1 cellular context compared by ENCODE assay signal in the genomic region with DNA sequence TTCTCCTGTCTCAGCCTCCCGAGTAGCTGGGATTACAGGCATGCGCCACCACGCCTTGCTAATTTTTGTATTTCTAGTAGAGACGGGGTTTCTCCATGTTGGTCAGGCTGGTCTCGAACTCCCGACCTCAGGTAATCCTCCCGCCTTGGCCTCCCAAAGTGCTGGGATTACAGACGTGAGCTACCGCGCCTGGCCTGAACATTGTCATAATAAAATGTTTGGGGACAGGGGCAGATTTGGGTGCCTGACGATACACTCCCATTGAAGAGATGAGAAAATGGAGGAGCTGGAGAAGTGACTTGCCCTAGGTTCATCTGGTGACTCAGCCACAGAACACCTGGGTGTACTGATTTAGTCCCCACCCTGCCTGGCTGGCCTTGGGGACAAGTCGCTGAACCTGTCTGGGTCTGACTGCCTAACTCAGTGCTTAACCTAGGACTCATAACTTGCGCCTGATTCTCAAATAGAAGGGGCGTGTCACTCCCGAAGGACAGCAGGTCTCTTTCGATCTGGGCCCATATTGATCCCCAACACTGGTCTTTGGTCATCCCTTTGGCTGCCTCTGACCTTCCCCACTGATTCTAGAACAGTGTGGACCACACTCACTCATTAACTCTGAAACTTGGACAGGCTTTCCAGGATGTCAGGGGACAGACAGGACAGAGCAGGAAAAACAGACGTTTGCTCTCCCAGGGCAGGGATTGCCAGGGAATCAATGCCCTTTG.
A peak's percentile ranks its signal among the peaks of the same experiment; 100 is the strongest.
TF ChIP-seq lines count a peak whose summit lies in the region.

No MANE protein-coding gene starts in this region.

TF ChIP-seq in HepG2, 621 proteins besides CTCF, POLR2A, EP300 and RAD21 (continued from another document):
- TF ChIP-seq ZNF737 (CRISPR knock-in tag; IDR thresholded peaks at IDR 0.05; ENCODE audit: borderline replicate concordance) (0 out of 2 replicates have a peak, but pooled peaks have one; percentile 22), ZFAT (CRISPR knock-in tag; conservative IDR thresholded peaks at IDR 0.05) (no peak), JUNB (CRISPR knock-in tag; IDR thresholded peaks at IDR 0.05; ENCODE audit: borderline replicate concordance) (0 out of 2 replicates have a peak, but pooled peaks have one; percentile 18), ZMYM3 (CRISPR knock-in tag; IDR thresholded peaks at IDR 0.05) (peak; percentile 86), ZNF160 (CRISPR knock-in tag; IDR thresholded peaks at IDR 0.05) (no peak), ONECUT2 (CRISPR knock-in tag; IDR thresholded peaks at IDR 0.05) (peak; percentile 71; the same call in 1 of the 2 replicates), SMARCE1 (IDR thresholded peaks at IDR 0.05; ENCODE audit: borderline replicate concordance) (no peak), SRY (CRISPR knock-in tag; IDR thresholded peaks at IDR 0.05) (no peak), ZFP1 (CRISPR knock-in tag; IDR thresholded peaks at IDR 0.05) (no peak), ZNF263 (CRISPR knock-in tag; IDR thresholded peaks at IDR 0.05) (no peak), MBD4 (IDR thresholded peaks at IDR 0.05; ENCODE audit: borderline replicate concordance, low read length) (no peak), KAT7 (CRISPR knock-in tag; IDR thresholded peaks at IDR 0.05; ENCODE audit: borderline replicate concordance) (0 out of 2 replicates have a peak, but pooled peaks have one; percentile 5), ZNF138 (CRISPR knock-in tag; IDR thresholded peaks at IDR 0.05; ENCODE audit: low read depth) (no peak), ZBTB38 (CRISPR knock-in tag; IDR thresholded peaks at IDR 0.05) (no peak), SUZ12 (IDR thresholded peaks at IDR 0.05; ENCODE audit: low read depth, low read length) (no peak), PTBP1 (IDR thresholded peaks at IDR 0.05; ENCODE audit: low read depth, low read length, poor library complexity, severe bottlenecking) (no peak), HNRNPLL (IDR thresholded peaks at IDR 0.05; ENCODE audit: low read depth, low read length, poor library complexity, severe bottlenecking) (no peak), HHEX (CRISPR knock-in tag; IDR thresholded peaks at IDR 0.05) (no peak), ZNF713 (CRISPR knock-in tag; IDR thresholded peaks at IDR 0.05) (no peak), ZFYVE20 (CRISPR knock-in tag; IDR thresholded peaks at IDR 0.05; ENCODE audit: borderline replicate concordance, low read depth) (no peak), KDM1A (CRISPR knock-in tag; IDR thresholded peaks at IDR 0.05) (peak; percentile 23; the same call in 1 of the 2 replicates), KAT2B (IDR thresholded peaks at IDR 0.05; ENCODE audit: borderline replicate concordance, low read depth, low read length) (peak; percentile 60; the same call in 1 of the 2 replicates), ZMYM2 (CRISPR knock-in tag; IDR thresholded peaks at IDR 0.05) (peak; percentile 80), JUN (CRISPR knock-in tag; IDR thresholded peaks at IDR 0.05) (no peak), ZNF446 (CRISPR knock-in tag; IDR thresholded peaks at IDR 0.05) (no peak), GLI4 (CRISPR knock-in tag; IDR thresholded peaks at IDR 0.05; ENCODE audit: borderline replicate concordance) (0 out of 2 replicates have a peak, but pooled peaks have one; percentile 63), HNF4A (CRISPR knock-in tag; IDR thresholded peaks at IDR 0.05) (peak; percentile 59), THAP11 (CRISPR knock-in tag; IDR thresholded peaks at IDR 0.05) (no peak)
- TF ChIP-seq, protein P1, sequence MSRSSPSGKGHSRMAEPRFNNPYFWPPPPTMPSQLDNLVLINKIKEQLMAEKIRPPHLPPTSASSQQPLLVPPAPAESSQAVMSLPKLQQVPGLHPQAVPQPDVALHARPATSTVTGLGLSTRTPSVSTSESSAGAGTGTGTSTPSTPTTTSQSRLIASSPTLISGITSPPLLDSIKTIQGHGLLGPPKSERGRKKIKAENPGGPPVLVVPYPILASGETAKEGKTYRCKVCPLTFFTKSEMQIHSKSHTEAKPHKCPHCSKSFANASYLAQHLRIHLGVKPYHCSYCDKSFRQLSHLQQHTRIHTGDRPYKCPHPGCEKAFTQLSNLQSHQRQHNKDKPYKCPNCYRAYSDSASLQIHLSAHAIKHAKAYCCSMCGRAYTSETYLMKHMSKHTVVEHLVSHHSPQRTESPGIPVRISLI (CRISPR knock-in tag; IDR thresholded peaks at IDR 0.05; ENCODE audit: borderline replicate concordance) = 0 out of 2 replicates have a peak, but pooled peaks have one; percentile 20
- TF ChIP-seq, protein P2, sequence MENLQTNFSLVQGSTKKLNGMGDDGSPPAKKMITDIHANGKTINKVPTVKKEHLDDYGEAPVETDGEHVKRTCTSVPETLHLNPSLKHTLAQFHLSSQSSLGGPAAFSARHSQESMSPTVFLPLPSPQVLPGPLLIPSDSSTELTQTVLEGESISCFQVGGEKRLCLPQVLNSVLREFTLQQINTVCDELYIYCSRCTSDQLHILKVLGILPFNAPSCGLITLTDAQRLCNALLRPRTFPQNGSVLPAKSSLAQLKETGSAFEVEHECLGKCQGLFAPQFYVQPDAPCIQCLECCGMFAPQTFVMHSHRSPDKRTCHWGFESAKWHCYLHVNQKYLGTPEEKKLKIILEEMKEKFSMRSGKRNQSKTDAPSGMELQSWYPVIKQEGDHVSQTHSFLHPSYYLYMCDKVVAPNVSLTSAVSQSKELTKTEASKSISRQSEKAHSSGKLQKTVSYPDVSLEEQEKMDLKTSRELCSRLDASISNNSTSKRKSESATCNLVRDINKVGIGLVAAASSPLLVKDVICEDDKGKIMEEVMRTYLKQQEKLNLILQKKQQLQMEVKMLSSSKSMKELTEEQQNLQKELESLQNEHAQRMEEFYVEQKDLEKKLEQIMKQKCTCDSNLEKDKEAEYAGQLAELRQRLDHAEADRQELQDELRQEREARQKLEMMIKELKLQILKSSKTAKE (CRISPR knock-in tag; IDR thresholded peaks at IDR 0.05; ENCODE audit: borderline replicate concordance) = no peak
- TF ChIP-seq, protein P3, sequence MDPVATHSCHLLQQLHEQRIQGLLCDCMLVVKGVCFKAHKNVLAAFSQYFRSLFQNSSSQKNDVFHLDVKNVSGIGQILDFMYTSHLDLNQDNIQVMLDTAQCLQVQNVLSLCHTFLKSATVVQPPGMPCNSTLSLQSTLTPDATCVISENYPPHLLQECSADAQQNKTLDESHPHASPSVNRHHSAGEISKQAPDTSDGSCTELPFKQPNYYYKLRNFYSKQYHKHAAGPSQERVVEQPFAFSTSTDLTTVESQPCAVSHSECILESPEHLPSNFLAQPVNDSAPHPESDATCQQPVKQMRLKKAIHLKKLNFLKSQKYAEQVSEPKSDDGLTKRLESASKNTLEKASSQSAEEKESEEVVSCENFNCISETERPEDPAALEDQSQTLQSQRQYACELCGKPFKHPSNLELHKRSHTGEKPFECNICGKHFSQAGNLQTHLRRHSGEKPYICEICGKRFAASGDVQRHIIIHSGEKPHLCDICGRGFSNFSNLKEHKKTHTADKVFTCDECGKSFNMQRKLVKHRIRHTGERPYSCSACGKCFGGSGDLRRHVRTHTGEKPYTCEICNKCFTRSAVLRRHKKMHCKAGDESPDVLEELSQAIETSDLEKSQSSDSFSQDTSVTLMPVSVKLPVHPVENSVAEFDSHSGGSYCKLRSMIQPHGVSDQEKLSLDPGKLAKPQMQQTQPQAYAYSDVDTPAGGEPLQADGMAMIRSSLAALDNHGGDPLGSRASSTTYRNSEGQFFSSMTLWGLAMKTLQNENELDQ (CRISPR knock-in tag; IDR thresholded peaks at IDR 0.05; ENCODE audit: borderline replicate concordance) = no peak
